Comparison of ENCODE assay signal across 8 cellular contexts in the genomic region with DNA sequence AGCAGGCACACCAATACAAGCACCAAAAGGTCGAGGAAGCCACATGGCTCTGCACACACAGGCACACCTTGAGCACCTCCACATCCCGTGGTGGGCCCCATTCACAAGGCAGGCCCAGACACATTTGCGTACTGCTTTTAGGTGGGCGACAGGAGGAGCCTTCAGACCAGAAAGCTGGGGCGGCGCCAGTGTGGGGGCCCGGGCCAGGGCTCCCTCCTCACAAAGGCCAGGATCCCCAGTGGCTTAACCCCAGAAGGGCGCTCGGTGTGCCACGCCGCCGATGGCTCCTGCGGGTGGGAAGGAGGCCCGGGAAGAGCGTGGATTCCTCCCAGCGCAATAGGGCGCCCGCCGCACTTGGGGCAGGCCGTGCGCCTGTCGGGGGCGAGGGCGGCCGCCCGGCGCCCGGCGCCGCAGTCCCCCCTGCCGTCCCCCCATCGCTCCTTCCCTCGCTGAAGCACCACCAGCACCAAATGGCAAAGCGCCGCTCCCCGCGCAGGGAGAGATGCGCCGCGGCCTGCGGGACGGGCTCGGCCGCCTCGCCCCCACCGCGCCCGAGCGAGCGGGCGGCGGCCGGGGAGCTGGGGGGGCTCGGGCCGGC. TPM values are rescaled to one million over a fixed set of nuclear protein-coding genes. Genes with fewer than 3 reads are reported as not detected.
A peak's percentile ranks its signal among the peaks of the same experiment; 100 is the strongest.
DNase-seq lines count a peak whose midpoint lies in the region; ATAC-seq and TF ChIP-seq lines count a peak whose summit lies in the region.

No MANE protein-coding gene starts in this region.

- H3K36me3 ChIP-seq in mammary epithelial cell (ENCODE audit: insufficient read depth, low read length) = no peaks in the 10 kb centered on the region
- H3K36me3 ChIP-seq in stomach = no peaks in the 10 kb centered on the region

- TF ChIP-seq EP300 in stomach (IDR thresholded peaks at IDR 0.05) = no peak

- H3K27ac ChIP-seq in mammary epithelial cell (ENCODE audit: insufficient read depth, low read depth, low read length) (no peak overlapping the region), layer of hippocampus (ENCODE audit: low read depth, low read length) (peak overlapping the region; percentile 80), stomach (peak overlapping the region; percentile 77 to 93 (median 86))

- 24% methylated on average over 7 of the region's 55 CpGs for WGBS in mammary epithelial cell (ENCODE audit: low coverage, missing lambda C conversion rate)
- 2 to 20% (median 2%) methylated on average over 1 to 55 of the region's 55 CpGs for WGBS in stomach, 5 donors

- H3K4me1 ChIP-seq in mammary epithelial cell (ENCODE audit: insufficient read depth, low read length) (peaks cover 22% of the 10 kb centered on the region), stomach (peaks cover 55 to 64% (median 60%) of the 10 kb centered on the region in 4 donors)

- intact Hi-C loops in mammary epithelial cell (cut with micrococcal nuclease) (no loop called here), stomach (cut with DNase I; ENCODE audit: low total_unique reads) (no loop called here)

- H4K20me1 ChIP-seq in mammary epithelial cell (ENCODE audit: insufficient read depth, low read length) = no peaks in the 10 kb centered on the region

- in situ Hi-C loops in mammary epithelial cell (cut with MboI; ENCODE audit: low sequenced_read_pairs in 2 of 2) = no loop called here

- no peak for TF ChIP-seq POLR2A in stomach (IDR thresholded peaks at IDR 0.05)

- no peak for ATAC-seq in HG03442 (IDR thresholded peaks at IDR 0.05; ENCODE audit: unreplicated experiment)
- ATAC-seq in GM21529 (IDR thresholded peaks at IDR 0.05; ENCODE audit: unreplicated experiment) = no peak

- H2AFZ ChIP-seq in mammary epithelial cell (ENCODE audit: low read depth, low read length) = peak overlapping the region; percentile 96

- dilution Hi-C loops in mammary epithelial cell (cut with HindIII; ENCODE audit: low sequenced_read_pairs) = loop anchor here (5.0 kb wide), 3 partner anchors 44 to 84 kb away; partner anchors contain the start of gene GBX1

- no peaks in the 10 kb centered on the region for H3K79me2 ChIP-seq in mammary epithelial cell (ENCODE audit: insufficient read depth, low read length)

- H3K4me2 ChIP-seq in mammary epithelial cell (ENCODE audit: insufficient read depth, low read depth, low read length) = peak overlapping the region; percentile 95

- CTCF ChIA-PET in mammary epithelial cell (lab: Charles Lee; ENCODE audit: low non-redundant PET) = interaction anchor here (0.5 kb wide), 1 partner anchor 24 kb away, joined by 3 read pairs; no protein-coding TSS in a partner anchor

- BruUV-seq in mammary epithelial cell (replicated peaks; lab: Mats Ljungman, UMichigan) = no TSS peak

- H3K27me3 ChIP-seq in mammary epithelial cell (ENCODE audit: insufficient read depth, low read length) (peaks cover 2% of the 10 kb centered on the region), layer of hippocampus (ENCODE audit: control insufficient read depth, insufficient read depth, low read length) (no peaks in the 10 kb centered on the region), stomach (peaks cover 0 to 44% (median 6%) of the 10 kb centered on the region in 3 donors)

- peak overlapping the region in 2 of 3 experiments; percentile 42 to 50 for H3K4me3 ChIP-seq in mammary epithelial cell (replicated peaks in 1 of 3; ENCODE audit: insufficient read depth in 1 of 3, low read depth in 2 of 3, low read length in 3 of 3)
- peak overlapping the region; percentile 50 to 66 (median 60) for H3K4me3 ChIP-seq in stomach

- H3K9ac ChIP-seq in mammary epithelial cell (ENCODE audit: insufficient read depth, low read length) = no peak overlapping the region

- peak; percentile 59 for DNase-seq in EL
- peak; percentile 67 for DNase-seq in NCI-H2171 treated with DMSO at 0.1 percent for 48 hours (lab: John Stamatoyannopoulos, UW)
- peak; percentile 33 for DNase-seq in mammary epithelial cell
- DNase-seq in stomach = peak; percentile 55
- no peak for DNase-seq in AG20443 (ENCODE audit: low spot score)

- H3K9me3 ChIP-seq in mammary epithelial cell (replicated peaks; ENCODE audit: insufficient read depth, low read length) (no peaks in the 10 kb centered on the region), stomach (no peaks in the 10 kb centered on the region)

- TF ChIP-seq CTCF in mammary epithelial cell (conservative IDR thresholded peaks at IDR 0.05 in 1 of 2, IDR thresholded peaks at IDR 0.05 in 1 of 2; ENCODE audit: extremely low read depth in 1 of 2, insufficient read depth in 1 of 2, low read depth in 1 of 2, low read length in 2 of 2) (no peak), stomach (IDR thresholded peaks at IDR 0.05) (no peak)

RNA-seq across cellular contexts. Expression of gene SMARCD3, which starts 2.9 kb away (rescaled TPM):
- total RNA-seq in mammary epithelial cell = 10 to 100 TPM in 1 of 2 donors, 1 to 10 TPM in 1; 8.4 to 22.0 TPM
- polyA plus RNA-seq in mammary epithelial cell = 3.9 TPM
- 0.36 TPM for polyA minus RNA-seq in mammary epithelial cell
- total RNA-seq in stomach = 100 to 1,000 TPM in 1 of 5 donors, 10 to 100 TPM in 4; 11.6 to 105 (median 22.5) TPM
- polyA plus RNA-seq in stomach = 10 to 100 TPM; 27.4 to 43.5 (median 38.6) TPM

RNA-seq across cellular contexts. Expression of gene CHPF2, which starts 19.1 kb away (rescaled TPM):
- total RNA-seq in mammary epithelial cell = 10 to 100 TPM; 44.0 to 56.3 TPM
- polyA plus RNA-seq in mammary epithelial cell = 29.7 TPM
- 44.2 TPM for polyA minus RNA-seq in mammary epithelial cell
- 100 to 1,000 TPM in 1 of 5 donors, 10 to 100 TPM in 4; 12.8 to 100 (median 66.9) TPM for total RNA-seq in stomach
- 10 to 100 TPM in 2 of 3 donors, 1 to 10 TPM in 1; 5.8 to 15.5 (median 13.8) TPM for polyA plus RNA-seq in stomach

RNA-seq across cellular contexts. Expression of gene ABCF2, which starts 24.4 kb away (rescaled TPM):
- total RNA-seq in mammary epithelial cell = 10 to 100 TPM; 62.5 to 77.0 TPM
- polyA plus RNA-seq in mammary epithelial cell = 61.2 TPM
- polyA minus RNA-seq in mammary epithelial cell = 56.1 TPM
- total RNA-seq in stomach = 10 to 100 TPM in 3 of 5 donors, 1 to 10 TPM in 2; 5.2 to 28.0 (median 13.4) TPM
- 10 to 100 TPM; 14.3 to 16.3 (median 16.1) TPM for polyA plus RNA-seq in stomach

RNA-seq across cellular contexts. Expression of gene H2BK1, which starts 41.1 kb away (rescaled TPM):
- total RNA-seq in mammary epithelial cell (not detected), stomach (not detected)
- polyA plus RNA-seq in mammary epithelial cell (not detected), stomach (not detected)
- not detected for polyA minus RNA-seq in mammary epithelial cell
